ENCODE assay signal across 1 cellular context in the genomic region with DNA sequence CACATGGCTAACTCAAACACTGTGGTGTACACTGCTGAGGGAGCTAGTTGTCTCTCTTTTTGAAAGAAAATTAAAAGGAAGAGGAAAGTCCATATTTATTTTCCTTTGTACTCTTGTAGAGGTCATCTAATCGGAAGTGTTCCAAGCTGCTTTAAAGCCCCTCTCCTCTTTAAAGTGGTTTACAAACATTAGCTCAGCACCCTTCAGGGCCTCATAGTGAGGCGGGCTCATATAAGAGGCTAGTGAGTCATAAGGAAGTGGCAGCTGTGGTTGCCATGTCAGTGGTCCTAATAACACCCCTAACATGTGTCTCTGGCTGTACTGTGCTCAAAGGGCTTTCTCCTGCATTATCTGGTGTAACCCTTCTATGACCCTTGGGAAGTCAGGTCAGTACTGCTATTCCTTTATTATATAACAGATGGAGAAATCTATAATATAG.
TF ChIP-seq lines count a peak whose summit lies in the region.

No MANE protein-coding gene starts in this region.

TF ChIP-seq in HepG2, 621 proteins besides CTCF, POLR2A, EP300 and RAD21 (continued from another document and continues in another):
- TF ChIP-seq, protein P1, sequence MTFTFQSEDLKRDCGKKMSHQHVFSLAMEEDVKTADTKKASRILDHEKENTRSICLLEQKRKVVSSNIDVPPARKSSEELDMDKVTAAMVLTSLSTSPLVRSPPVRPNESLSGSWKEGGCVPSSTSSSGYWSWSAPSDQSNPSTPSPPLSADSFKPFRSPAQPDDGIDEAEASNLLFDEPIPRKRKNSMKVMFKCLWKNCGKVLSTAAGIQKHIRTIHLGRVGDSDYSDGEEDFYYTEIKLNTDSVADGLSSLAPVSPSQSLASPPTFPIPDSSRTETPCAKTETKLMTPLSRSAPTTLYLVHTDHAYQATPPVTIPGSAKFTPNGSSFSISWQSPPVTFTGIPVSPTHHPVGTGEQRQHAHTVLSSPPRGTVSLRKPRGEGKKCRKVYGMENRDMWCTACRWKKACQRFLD (CRISPR knock-in tag; IDR thresholded peaks at IDR 0.05; ENCODE audit: borderline replicate concordance) = no peak
- TF ChIP-seq, protein P2, sequence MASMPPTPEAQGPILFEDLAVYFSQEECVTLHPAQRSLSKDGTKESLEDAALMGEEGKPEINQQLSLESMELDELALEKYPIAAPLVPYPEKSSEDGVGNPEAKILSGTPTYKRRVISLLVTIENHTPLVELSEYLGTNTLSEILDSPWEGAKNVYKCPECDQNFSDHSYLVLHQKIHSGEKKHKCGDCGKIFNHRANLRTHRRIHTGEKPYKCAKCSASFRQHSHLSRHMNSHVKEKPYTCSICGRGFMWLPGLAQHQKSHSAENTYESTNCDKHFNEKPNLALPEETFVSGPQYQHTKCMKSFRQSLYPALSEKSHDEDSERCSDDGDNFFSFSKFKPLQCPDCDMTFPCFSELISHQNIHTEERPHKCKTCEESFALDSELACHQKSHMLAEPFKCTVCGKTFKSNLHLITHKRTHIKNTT (CRISPR knock-in tag; IDR thresholded peaks at IDR 0.05) = no peak
- TF ChIP-seq, protein P3, sequence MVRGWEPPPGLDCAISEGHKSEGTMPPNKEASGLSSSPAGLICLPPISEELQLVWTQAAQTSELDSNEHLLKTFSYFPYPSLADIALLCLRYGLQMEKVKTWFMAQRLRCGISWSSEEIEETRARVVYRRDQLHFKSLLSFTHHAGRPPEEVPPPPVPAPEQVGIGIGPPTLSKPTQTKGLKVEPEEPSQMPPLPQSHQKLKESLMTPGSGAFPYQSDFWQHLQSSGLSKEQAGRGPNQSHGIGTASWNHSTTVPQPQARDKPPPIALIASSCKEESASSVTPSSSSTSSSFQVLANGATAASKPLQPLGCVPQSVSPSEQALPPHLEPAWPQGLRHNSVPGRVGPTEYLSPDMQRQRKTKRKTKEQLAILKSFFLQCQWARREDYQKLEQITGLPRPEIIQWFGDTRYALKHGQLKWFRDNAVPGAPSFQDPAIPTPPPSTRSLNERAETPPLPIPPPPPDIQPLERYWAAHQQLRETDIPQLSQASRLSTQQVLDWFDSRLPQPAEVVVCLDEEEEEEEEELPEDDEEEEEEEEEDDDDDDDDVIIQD (CRISPR knock-in tag; IDR thresholded peaks at IDR 0.05; ENCODE audit: low read depth) = peak; percentile 88
- TF ChIP-seq GABPB1 (CRISPR knock-in tag; IDR thresholded peaks at IDR 0.05) = peak; percentile 58; the same call in 1 of the 2 replicates
- TF ChIP-seq, protein P4, sequence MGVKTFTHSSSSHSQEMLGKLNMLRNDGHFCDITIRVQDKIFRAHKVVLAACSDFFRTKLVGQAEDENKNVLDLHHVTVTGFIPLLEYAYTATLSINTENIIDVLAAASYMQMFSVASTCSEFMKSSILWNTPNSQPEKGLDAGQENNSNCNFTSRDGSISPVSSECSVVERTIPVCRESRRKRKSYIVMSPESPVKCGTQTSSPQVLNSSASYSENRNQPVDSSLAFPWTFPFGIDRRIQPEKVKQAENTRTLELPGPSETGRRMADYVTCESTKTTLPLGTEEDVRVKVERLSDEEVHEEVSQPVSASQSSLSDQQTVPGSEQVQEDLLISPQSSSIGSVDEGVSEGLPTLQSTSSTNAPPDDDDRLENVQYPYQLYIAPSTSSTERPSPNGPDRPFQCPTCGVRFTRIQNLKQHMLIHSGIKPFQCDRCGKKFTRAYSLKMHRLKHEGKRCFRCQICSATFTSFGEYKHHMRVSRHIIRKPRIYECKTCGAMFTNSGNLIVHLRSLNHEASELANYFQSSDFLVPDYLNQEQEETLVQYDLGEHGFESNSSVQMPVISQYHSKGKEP (CRISPR knock-in tag; IDR thresholded peaks at IDR 0.05) = no peak
- TF ChIP-seq GABPA (IDR thresholded peaks at IDR 0.05; ENCODE audit: low read depth, low read length) = no peak
- TF ChIP-seq GABPA (CRISPR knock-in tag; IDR thresholded peaks at IDR 0.05; ENCODE audit: low read depth) = peak; percentile 75; the same call in 1 of the 2 replicates
- peak; percentile 74; the same call in 1 of the 2 replicates for TF ChIP-seq ZNF788 (CRISPR knock-in tag; IDR thresholded peaks at IDR 0.05; ENCODE audit: borderline replicate concordance)
- TF ChIP-seq ZFP36L1 (CRISPR knock-in tag; IDR thresholded peaks at IDR 0.05) = peak; percentile 38; the same call in 1 of the 2 replicates
- TF ChIP-seq, protein P5, sequence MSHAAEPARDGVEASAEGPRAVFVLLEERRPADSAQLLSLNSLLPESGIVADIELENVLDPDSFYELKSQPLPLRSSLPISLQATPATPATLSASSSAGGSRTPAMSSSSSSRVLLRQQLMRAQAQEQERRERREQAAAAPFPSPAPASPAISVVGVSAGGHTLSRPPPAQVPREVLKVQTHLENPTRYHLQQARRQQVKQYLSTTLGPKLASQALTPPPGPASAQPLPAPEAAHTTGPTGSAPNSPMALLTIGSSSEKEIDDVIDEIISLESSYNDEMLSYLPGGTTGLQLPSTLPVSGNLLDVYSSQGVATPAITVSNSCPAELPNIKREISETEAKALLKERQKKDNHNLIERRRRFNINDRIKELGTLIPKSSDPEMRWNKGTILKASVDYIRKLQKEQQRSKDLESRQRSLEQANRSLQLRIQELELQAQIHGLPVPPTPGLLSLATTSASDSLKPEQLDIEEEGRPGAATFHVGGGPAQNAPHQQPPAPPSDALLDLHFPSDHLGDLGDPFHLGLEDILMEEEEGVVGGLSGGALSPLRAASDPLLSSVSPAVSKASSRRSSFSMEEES (CRISPR knock-in tag; IDR thresholded peaks at IDR 0.05) = peak; percentile 87
- peak; percentile 38; the same call in 1 of the 2 replicates for TF ChIP-seq SATB2 (CRISPR knock-in tag; IDR thresholded peaks at IDR 0.05)
- no peak; the same call in 1 of the 2 replicates for TF ChIP-seq ZNF431 (CRISPR knock-in tag; IDR thresholded peaks at IDR 0.05; ENCODE audit: borderline replicate concordance, low read depth)
- TF ChIP-seq, protein P6, sequence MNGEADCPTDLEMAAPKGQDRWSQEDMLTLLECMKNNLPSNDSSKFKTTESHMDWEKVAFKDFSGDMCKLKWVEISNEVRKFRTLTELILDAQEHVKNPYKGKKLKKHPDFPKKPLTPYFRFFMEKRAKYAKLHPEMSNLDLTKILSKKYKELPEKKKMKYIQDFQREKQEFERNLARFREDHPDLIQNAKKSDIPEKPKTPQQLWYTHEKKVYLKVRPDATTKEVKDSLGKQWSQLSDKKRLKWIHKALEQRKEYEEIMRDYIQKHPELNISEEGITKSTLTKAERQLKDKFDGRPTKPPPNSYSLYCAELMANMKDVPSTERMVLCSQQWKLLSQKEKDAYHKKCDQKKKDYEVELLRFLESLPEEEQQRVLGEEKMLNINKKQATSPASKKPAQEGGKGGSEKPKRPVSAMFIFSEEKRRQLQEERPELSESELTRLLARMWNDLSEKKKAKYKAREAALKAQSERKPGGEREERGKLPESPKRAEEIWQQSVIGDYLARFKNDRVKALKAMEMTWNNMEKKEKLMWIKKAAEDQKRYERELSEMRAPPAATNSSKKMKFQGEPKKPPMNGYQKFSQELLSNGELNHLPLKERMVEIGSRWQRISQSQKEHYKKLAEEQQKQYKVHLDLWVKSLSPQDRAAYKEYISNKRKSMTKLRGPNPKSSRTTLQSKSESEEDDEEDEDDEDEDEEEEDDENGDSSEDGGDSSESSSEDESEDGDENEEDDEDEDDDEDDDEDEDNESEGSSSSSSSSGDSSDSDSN (CRISPR knock-in tag; IDR thresholded peaks at IDR 0.05) = no peak
- TF ChIP-seq ZNF839 (CRISPR knock-in tag; IDR thresholded peaks at IDR 0.05; ENCODE audit: borderline replicate concordance) = no peak
- TF ChIP-seq, protein P7, sequence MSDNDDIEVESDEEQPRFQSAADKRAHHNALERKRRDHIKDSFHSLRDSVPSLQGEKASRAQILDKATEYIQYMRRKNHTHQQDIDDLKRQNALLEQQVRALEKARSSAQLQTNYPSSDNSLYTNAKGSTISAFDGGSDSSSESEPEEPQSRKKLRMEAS (IDR thresholded peaks at IDR 0.05) = peak; percentile 54; the same call in 1 of the 2 replicates
- TF ChIP-seq MED13 (CRISPR knock-in tag; IDR thresholded peaks at IDR 0.05) = peak; percentile 97
- TF ChIP-seq, protein P8, sequence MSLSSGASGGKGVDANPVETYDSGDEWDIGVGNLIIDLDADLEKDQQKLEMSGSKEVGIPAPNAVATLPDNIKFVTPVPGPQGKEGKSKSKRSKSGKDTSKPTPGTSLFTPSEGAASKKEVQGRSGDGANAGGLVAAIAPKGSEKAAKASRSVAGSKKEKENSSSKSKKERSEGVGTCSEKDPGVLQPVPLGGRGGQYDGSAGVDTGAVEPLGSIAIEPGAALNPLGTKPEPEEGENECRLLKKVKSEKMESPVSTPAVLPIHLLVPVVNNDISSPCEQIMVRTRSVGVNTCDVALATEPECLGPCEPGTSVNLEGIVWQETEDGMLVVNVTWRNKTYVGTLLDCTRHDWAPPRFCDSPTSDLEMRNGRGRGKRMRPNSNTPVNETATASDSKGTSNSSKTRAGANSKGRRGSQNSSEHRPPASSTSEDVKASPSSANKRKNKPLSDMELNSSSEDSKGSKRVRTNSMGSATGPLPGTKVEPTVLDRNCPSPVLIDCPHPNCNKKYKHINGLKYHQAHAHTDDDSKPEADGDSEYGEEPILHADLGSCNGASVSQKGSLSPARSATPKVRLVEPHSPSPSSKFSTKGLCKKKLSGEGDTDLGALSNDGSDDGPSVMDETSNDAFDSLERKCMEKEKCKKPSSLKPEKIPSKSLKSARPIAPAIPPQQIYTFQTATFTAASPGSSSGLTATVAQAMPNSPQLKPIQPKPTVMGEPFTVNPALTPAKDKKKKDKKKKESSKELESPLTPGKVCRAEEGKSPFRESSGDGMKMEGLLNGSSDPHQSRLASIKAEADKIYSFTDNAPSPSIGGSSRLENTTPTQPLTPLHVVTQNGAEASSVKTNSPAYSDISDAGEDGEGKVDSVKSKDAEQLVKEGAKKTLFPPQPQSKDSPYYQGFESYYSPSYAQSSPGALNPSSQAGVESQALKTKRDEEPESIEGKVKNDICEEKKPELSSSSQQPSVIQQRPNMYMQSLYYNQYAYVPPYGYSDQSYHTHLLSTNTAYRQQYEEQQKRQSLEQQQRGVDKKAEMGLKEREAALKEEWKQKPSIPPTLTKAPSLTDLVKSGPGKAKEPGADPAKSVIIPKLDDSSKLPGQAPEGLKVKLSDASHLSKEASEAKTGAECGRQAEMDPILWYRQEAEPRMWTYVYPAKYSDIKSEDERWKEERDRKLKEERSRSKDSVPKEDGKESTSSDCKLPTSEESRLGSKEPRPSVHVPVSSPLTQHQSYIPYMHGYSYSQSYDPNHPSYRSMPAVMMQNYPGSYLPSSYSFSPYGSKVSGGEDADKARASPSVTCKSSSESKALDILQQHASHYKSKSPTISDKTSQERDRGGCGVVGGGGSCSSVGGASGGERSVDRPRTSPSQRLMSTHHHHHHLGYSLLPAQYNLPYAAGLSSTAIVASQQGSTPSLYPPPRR (CRISPR knock-in tag; IDR thresholded peaks at IDR 0.05; ENCODE audit: borderline replicate concordance) = peak; percentile 99
- no peak for TF ChIP-seq ZNF83 (CRISPR knock-in tag; IDR thresholded peaks at IDR 0.05; ENCODE audit: borderline replicate concordance)
- TF ChIP-seq, protein P9, sequence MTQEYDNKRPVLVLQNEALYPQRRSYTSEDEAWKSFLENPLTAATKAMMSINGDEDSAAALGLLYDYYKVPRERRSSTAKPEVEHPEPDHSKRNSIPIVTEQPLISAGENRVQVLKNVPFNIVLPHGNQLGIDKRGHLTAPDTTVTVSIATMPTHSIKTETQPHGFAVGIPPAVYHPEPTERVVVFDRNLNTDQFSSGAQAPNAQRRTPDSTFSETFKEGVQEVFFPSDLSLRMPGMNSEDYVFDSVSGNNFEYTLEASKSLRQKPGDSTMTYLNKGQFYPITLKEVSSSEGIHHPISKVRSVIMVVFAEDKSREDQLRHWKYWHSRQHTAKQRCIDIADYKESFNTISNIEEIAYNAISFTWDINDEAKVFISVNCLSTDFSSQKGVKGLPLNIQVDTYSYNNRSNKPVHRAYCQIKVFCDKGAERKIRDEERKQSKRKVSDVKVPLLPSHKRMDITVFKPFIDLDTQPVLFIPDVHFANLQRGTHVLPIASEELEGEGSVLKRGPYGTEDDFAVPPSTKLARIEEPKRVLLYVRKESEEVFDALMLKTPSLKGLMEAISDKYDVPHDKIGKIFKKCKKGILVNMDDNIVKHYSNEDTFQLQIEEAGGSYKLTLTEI (CRISPR knock-in tag; conservative IDR thresholded peaks at IDR 0.05) = no peak
- TF ChIP-seq ZIK1 (CRISPR knock-in tag; IDR thresholded peaks at IDR 0.05; ENCODE audit: borderline replicate concordance, low read depth) = peak; percentile 58; the same call in 1 of the 2 replicates
- no peak for TF ChIP-seq NFIB (CRISPR knock-in tag; IDR thresholded peaks at IDR 0.05; ENCODE audit: borderline replicate concordance)
- TF ChIP-seq SNAI1 (CRISPR knock-in tag; IDR thresholded peaks at IDR 0.05; ENCODE audit: borderline replicate concordance) = no peak
- no peak for TF ChIP-seq MZF1 (CRISPR knock-in tag; IDR thresholded peaks at IDR 0.05; ENCODE audit: borderline replicate concordance)
- peak; percentile 98 for TF ChIP-seq PITX1 (CRISPR knock-in tag; IDR thresholded peaks at IDR 0.05)
- peak; percentile 97 for TF ChIP-seq FOXJ3 (CRISPR knock-in tag; IDR thresholded peaks at IDR 0.05; ENCODE audit: borderline replicate concordance)
- TF ChIP-seq MEIS2 (CRISPR knock-in tag; IDR thresholded peaks at IDR 0.05) = peak; percentile 97
- TF ChIP-seq ZNF572 (CRISPR knock-in tag; IDR thresholded peaks at IDR 0.05) = no peak
- peak; percentile 61 for TF ChIP-seq ZNF652 (CRISPR knock-in tag; IDR thresholded peaks at IDR 0.05; ENCODE audit: borderline replicate concordance, low read depth)
- no peak for TF ChIP-seq ZNF143 (CRISPR knock-in tag; IDR thresholded peaks at IDR 0.05)
- no peak for TF ChIP-seq POLR2AphosphoS2 (IDR thresholded peaks at IDR 0.05; ENCODE audit: low read depth, low read length)
- no peak for TF ChIP-seq ARNT2 (CRISPR knock-in tag; IDR thresholded peaks at IDR 0.05; ENCODE audit: low read depth)
- TF ChIP-seq ZNF3 (CRISPR knock-in tag; IDR thresholded peaks at IDR 0.05) = peak; percentile 65; the same call in 1 of the 2 replicates
- peak; percentile 93; the same call in 1 of the 2 replicates for TF ChIP-seq ZSCAN20 (CRISPR knock-in tag; IDR thresholded peaks at IDR 0.05; ENCODE audit: borderline replicate concordance)
- TF ChIP-seq, protein P10, sequence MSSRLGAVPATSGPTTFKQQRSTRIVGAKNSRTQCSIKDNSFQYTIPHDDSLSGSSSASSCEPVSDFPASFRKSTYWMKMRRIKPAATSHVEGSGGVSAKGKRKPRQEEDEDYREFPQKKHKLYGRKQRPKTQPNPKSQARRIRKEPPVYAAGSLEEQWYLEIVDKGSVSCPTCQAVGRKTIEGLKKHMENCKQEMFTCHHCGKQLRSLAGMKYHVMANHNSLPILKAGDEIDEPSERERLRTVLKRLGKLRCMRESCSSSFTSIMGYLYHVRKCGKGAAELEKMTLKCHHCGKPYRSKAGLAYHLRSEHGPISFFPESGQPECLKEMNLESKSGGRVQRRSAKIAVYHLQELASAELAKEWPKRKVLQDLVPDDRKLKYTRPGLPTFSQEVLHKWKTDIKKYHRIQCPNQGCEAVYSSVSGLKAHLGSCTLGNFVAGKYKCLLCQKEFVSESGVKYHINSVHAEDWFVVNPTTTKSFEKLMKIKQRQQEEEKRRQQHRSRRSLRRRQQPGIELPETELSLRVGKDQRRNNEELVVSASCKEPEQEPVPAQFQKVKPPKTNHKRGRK (CRISPR knock-in tag; IDR thresholded peaks at IDR 0.05) = no peak
- TF ChIP-seq RBFOX2 (IDR thresholded peaks at IDR 0.05; ENCODE audit: low read depth, low read length) = peak; percentile 61; the same call in 1 of the 2 replicates
- TF ChIP-seq, protein P11, sequence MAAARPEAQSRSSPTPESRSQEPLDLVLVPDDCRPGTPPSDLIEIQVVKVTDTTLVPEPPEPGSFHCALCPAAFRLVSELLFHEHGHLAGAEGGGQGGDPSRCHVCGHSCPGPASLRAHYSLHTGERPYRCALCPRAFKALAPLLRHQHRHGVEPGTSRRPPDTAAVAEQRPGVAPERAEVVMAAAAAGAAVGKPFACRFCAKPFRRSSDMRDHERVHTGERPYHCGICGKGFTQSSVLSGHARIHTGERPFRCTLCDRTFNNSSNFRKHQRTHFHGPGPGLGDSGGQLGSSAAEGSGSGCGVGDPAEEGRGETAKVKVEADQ (CRISPR knock-in tag; IDR thresholded peaks at IDR 0.05; ENCODE audit: borderline replicate concordance) = no peak
- TF ChIP-seq KLF15 (CRISPR knock-in tag; IDR thresholded peaks at IDR 0.05; ENCODE audit: borderline replicate concordance) = no peak
- TF ChIP-seq ZSCAN21 (CRISPR knock-in tag; IDR thresholded peaks at IDR 0.05; ENCODE audit: borderline replicate concordance) = no peak
